27 cellular contexts compared by ENCODE assay signal in genomic region chr19:44729516-44730033, GRCh38. TPM values are rescaled to one million over a fixed set of nuclear protein-coding genes. Genes with fewer than 3 reads are reported as not detected.
A peak's percentile ranks its signal among the peaks of the same experiment; 100 is the strongest.
DNase-seq lines count a peak whose midpoint lies in the region; ATAC-seq, FAIRE-seq and TF ChIP-seq lines count a peak whose summit lies in the region.
"Had no signal": no experiment of that assay in that cellular context is flagged by ENCODE, and none has a peak within 500 bp of the region (broad histone marks: within the 10 kb centered on the region; RNA-seq: fewer than 3 reads in every experiment).

No MANE protein-coding gene starts in this region.

- no peaks in the 10 kb centered on the region for H4K20me1 ChIP-seq in HepG2 (ENCODE audit: insufficient read depth, low read length)

- H3K4me3 ChIP-seq in HepG2 (replicated peaks in 1 of 3; ENCODE audit: insufficient read depth in 1 of 3, low read depth in 2 of 3, low read length in 3 of 3) (no peak overlapping the region), right lobe of liver (no peak overlapping the region), suprapubic skin (no peak overlapping the region), upper lobe of right lung (no peak overlapping the region)
- H3K4me3 ChIP-seq: Peyer's patch, SJCRH30 had no signal

- FAIRE-seq in HepG2 (lab: Jason Lieb, UNC), result no peak
- FAIRE-seq: GM18507 had no signal

- POLR2A ChIA-PET in HepG2 (lab: Yijun Ruan, JAX), result interaction anchor here (2.3 kb wide), 1 partner anchor 12 kb away, joined by 8 read pairs; no protein-coding TSS in a partner anchor

- H2AFZ ChIP-seq in HepG2 (ENCODE audit: low read length), result no peak overlapping the region

- peaks cover 3% of the 10 kb centered on the region for H3K36me3 Mint-ChIP-seq in T-helper 17 cell (ENCODE audit: low read depth)
- H3K36me3 Mint-ChIP-seq in memory B cell, result no peaks in the 10 kb centered on the region
- H3K36me3 Mint-ChIP-seq: CD8-positive, alpha-beta memory T cell; IgD-negative memory B cell had no signal

- H3K4me1 ChIP-seq in HepG2 (ENCODE audit: insufficient read depth, low read length) (peaks cover 49% of the 10 kb centered on the region), right lobe of liver (peaks cover 0 to 24% (median 8%) of the 10 kb centered on the region in 4 donors), suprapubic skin (peaks cover 18% of the 10 kb centered on the region), upper lobe of right lung (peaks cover 15% of the 10 kb centered on the region)
- H3K4me1 ChIP-seq: SJCRH30 had no signal

- H3K4me1 Mint-ChIP-seq in T-helper 17 cell (peaks cover 9% of the 10 kb centered on the region), memory B cell (peaks cover 11% of the 10 kb centered on the region)

- CTCF ChIA-PET in HepG2 (lab: Yijun Ruan, JAX; ENCODE audit: low intra/inter-chr PET ratio, low total read pairs), result no interaction called here

- peak overlapping the region; percentile 15 for H3K4me3 Mint-ChIP-seq in T-helper 17 cell
- H3K4me3 Mint-ChIP-seq in memory B cell, result no peak overlapping the region
- H3K4me3 Mint-ChIP-seq: CD8-positive, alpha-beta memory T cell had no signal

- 81% methylated on average over 8 of the region's 8 CpGs for WGBS in HepG2 (ENCODE audit: low lambda C conversion rate)
- 82% methylated on average over 7 of the region's 8 CpGs for WGBS in right lobe of liver (ENCODE audit: insufficient coverage, low coverage, low lambda C conversion rate, missing lambda C conversion rate)
- 87% methylated on average over 8 of the region's 8 CpGs for WGBS in suprapubic skin

- intact Hi-C loops in HepG2 (cut with micrococcal nuclease; ENCODE audit: unreplicated experiment) (no loop called here), right lobe of liver (cut with DNase I) (no loop called here), upper lobe of right lung (cut with DNase I) (no loop called here)

- H3K27ac ChIP-seq in HepG2 (ENCODE audit: extremely low read length, insufficient read depth, low read length), result no peak overlapping the region
- H3K27ac ChIP-seq in right lobe of liver, result no peak overlapping the region
- no peak overlapping the region for H3K27ac ChIP-seq in suprapubic skin
- no peak overlapping the region for H3K27ac ChIP-seq in upper lobe of right lung
- H3K27ac ChIP-seq: Peyer's patch, SJCRH30 had no signal

- H3K27ac Mint-ChIP-seq in T-helper 17 cell, result no peak overlapping the region
- no peak overlapping the region for H3K27ac Mint-ChIP-seq in memory B cell

- H3K27me3 Mint-ChIP-seq in T-helper 17 cell (no peaks in the 10 kb centered on the region), memory B cell (peaks cover 10% of the 10 kb centered on the region)
- H3K27me3 Mint-ChIP-seq: CD8-positive, alpha-beta memory T cell had no signal

- no peak for TF ChIP-seq EP300 in HepG2 (IDR thresholded peaks at IDR 0.05; ENCODE audit: low read depth in 2 of 2, low read length in 2 of 2)
- TF ChIP-seq EP300 in HepG2 (CRISPR knock-in tag; IDR thresholded peaks at IDR 0.05; ENCODE audit: borderline replicate concordance), result no peak
- no peak for TF ChIP-seq EP300 in suprapubic skin (IDR thresholded peaks at IDR 0.05)

- H3K36me3 ChIP-seq in HepG2 (replicated peaks in 1 of 2; ENCODE audit: control insufficient read depth in 1 of 2, insufficient read depth in 2 of 2, low read length in 2 of 2), result no peaks in the 10 kb centered on the region
- no peaks in the 10 kb centered on the region for H3K36me3 ChIP-seq in right lobe of liver
- no peaks in the 10 kb centered on the region for H3K36me3 ChIP-seq in suprapubic skin
- H3K36me3 ChIP-seq in upper lobe of right lung, result no peaks in the 10 kb centered on the region
- H3K36me3 ChIP-seq: Peyer's patch, SJCRH30 had no signal

- H3K27me3 ChIP-seq in HepG2 (ENCODE audit: control insufficient read depth in 1 of 2, insufficient read depth in 2 of 2, low read length in 2 of 2) (no peaks in the 10 kb centered on the region), right lobe of liver (no peaks in the 10 kb centered on the region), suprapubic skin (no peaks in the 10 kb centered on the region), upper lobe of right lung (no peaks in the 10 kb centered on the region)
- H3K27me3 ChIP-seq: Peyer's patch had no signal

- no peaks in the 10 kb centered on the region for H3K79me2 ChIP-seq in HepG2 (ENCODE audit: insufficient read depth, low read length)

- no peak for TF ChIP-seq POLR2A in HepG2 (IDR thresholded peaks at IDR 0.05; ENCODE audit: insufficient read depth in 1 of 2, low read depth in 2 of 2, low read length in 2 of 2)
- no peak for TF ChIP-seq POLR2A in right lobe of liver (IDR thresholded peaks at IDR 0.05)
- TF ChIP-seq POLR2A in suprapubic skin (IDR thresholded peaks at IDR 0.05), result no peak

- H3K9me3 Mint-ChIP-seq in memory B cell, result no peaks in the 10 kb centered on the region
- H3K9me3 Mint-ChIP-seq: CD8-positive, alpha-beta memory T cell; IgD-negative memory B cell had no signal

- TF ChIP-seq RAD21 in HepG2 (CRISPR knock-in tag; IDR thresholded peaks at IDR 0.05), result no peak

- ATAC-seq in HepG2 (no peak), right lobe of liver (no peak), T-helper 17 cell (no peak), memory B cell (ENCODE audit: low read depth) (peak; percentile 83), upper lobe of right lung (no peak)

- no TSS peak for BruUV-seq in HepG2 (replicated peaks; lab: Mats Ljungman, UMichigan)

- no peak overlapping the region for H3K9ac ChIP-seq in HepG2 (ENCODE audit: insufficient read depth, low read depth, low read length)

- no peak for TF ChIP-seq CTCF in HepG2 (CRISPR knock-in tag; IDR thresholded peaks at IDR 0.05)
- no peak for TF ChIP-seq CTCF in right lobe of liver (IDR thresholded peaks at IDR 0.05)
- no peak for TF ChIP-seq CTCF in suprapubic skin (IDR thresholded peaks at IDR 0.05)
- no peak for TF ChIP-seq CTCF in upper lobe of right lung (IDR thresholded peaks at IDR 0.05)

- no peaks in the 10 kb centered on the region for H3K9me3 ChIP-seq in HepG2 (ENCODE audit: low read length)
- no peaks in the 10 kb centered on the region for H3K9me3 ChIP-seq in right lobe of liver
- no peaks in the 10 kb centered on the region for H3K9me3 ChIP-seq in T-helper 17 cell (ENCODE audit: control insufficient read depth, low read length, poor library complexity, severe bottlenecking)
- H3K9me3 ChIP-seq in suprapubic skin, result no peaks in the 10 kb centered on the region
- H3K9me3 ChIP-seq in upper lobe of right lung, result no peaks in the 10 kb centered on the region
- H3K9me3 ChIP-seq: Peyer's patch, SJCRH30 had no signal

- in situ Hi-C loops in HepG2 (cut with HindIII; ENCODE audit: extremely low pct_ligation_motif_present, low pct_unique_long_range_greater_than_20kb), result no loop called here

- H3K4me2 ChIP-seq in HepG2 (ENCODE audit: low read depth, low read length), result no peak overlapping the region

- DNase-seq in HepG2 (ENCODE audit: low spot score) (no peak), right lobe of liver (no peak), T-helper 17 cell (no peak), memory B cell (ENCODE audit: low spot score in 2 of 2) (no peak), NCI-H187 treated with DMSO at 0.1 percent for 48 hours (lab: John Stamatoyannopoulos, UW) (no peak), suprapubic skin (ENCODE audit: low spot score in 2 of 2) (no peak), upper lobe of right lung (no peak)
- DNase-seq: C1 segment of cervical spinal cord; Calu3; CD8-positive, alpha-beta memory T cell; DMS53; GDM1; GOT3; HCEC 1CT; Karpas-422; MV-4-11; NCI-H1105 treated with DMSO at 0.1 percent for 48 hours; NCI-H2081 treated with DMSO at 0.1 percent for 48 hours; NCI-H446; NCI-H526; Peyer's patch; SJCRH30 had no signal

RNA-seq across cellular contexts. Expression of gene BCL3, which starts 18.9 kb away (rescaled TPM):
- total RNA-seq in HepG2 (2016; rRNA removed; fragmentation: Illumina TruSeq; extraction: Trizol) (2.0 and 4.0 TPM in 2 replicates), right lobe of liver (10 to 100 TPM; 24.1 to 95.6 (median 31.3) TPM), T-helper 17 cell (100 to 1,000 TPM; 149 to 168 TPM), suprapubic skin (10 to 100 TPM; 13.9 to 29.1 (median 17.9) TPM), upper lobe of right lung (87.4 TPM)
- 4.5 and 8.9 TPM in 2 replicates for total RNA-seq in HepG2 (2016; cell fraction: cytosol; rRNA removed; fragmentation: Illumina TruSeq; extraction: Trizol; ENCODE audit: low read depth)
- total RNA-seq in HepG2 (2016; cell fraction: insoluble cytoplasmic fraction; rRNA removed; fragmentation: Illumina TruSeq; extraction: Trizol), result 1.9 and 4.2 TPM in 2 replicates
- total RNA-seq in HepG2 (2016; cell fraction: membrane; rRNA removed; fragmentation: Illumina TruSeq; extraction: Trizol), result 8.2 and 10.1 TPM in 2 replicates
- 3.1 and 4.6 TPM in 2 replicates for total RNA-seq in HepG2 (2016; cell fraction: nucleus; rRNA removed; fragmentation: Illumina TruSeq; extraction: Trizol)
- polyA plus RNA-seq in HepG2 (2011; rRNA removed), result 2.3 and 2.6 TPM in 2 replicates
- 1.8 and 3.4 TPM in 2 replicates for polyA plus RNA-seq in HepG2 (2011; cell fraction: cytosol; rRNA removed)
- 23.1 and 29.5 TPM in 2 replicates for polyA plus RNA-seq in HepG2 (2011; cell fraction: nucleus; rRNA removed)
- 6.8 and 9.9 TPM in 2 replicates for polyA plus RNA-seq in HepG2 (2012)
- 13.0 TPM in 2 replicates for polyA plus RNA-seq in HepG2 (2016; cell fraction: cytosol; fragmentation: Illumina TruSeq; extraction: Trizol; ENCODE audit: low read depth)
- 8.2 and 12.0 TPM in 2 replicates for polyA plus RNA-seq in HepG2 (2016; cell fraction: insoluble cytoplasmic fraction; fragmentation: Illumina TruSeq; extraction: Trizol; ENCODE audit: low read depth)
- 18.9 and 20.6 TPM in 2 replicates for polyA plus RNA-seq in HepG2 (2016; cell fraction: membrane; fragmentation: Illumina TruSeq; extraction: Trizol; ENCODE audit: low read depth)
- 17.9 and 18.7 TPM in 2 replicates for polyA plus RNA-seq in HepG2 (2016; cell fraction: nucleus; fragmentation: Illumina TruSeq; extraction: Trizol; ENCODE audit: insufficient read depth, low read depth)
- polyA minus RNA-seq in HepG2 (2011; rRNA and poly(A)+ RNA removed; ENCODE audit: low replicate concordance), result 5.3 and 5.6 TPM in 2 replicates
- polyA minus RNA-seq in HepG2 (2011; cell fraction: cytosol; rRNA and poly(A)+ RNA removed), result 4.7 and 5.7 TPM in 2 replicates
- 3.2 and 4.1 TPM in 2 replicates for polyA minus RNA-seq in HepG2 (2011; cell fraction: nucleus; rRNA and poly(A)+ RNA removed)

RNA-seq across cellular contexts. Expression of gene CEACAM16, which starts 30.6 kb away (rescaled TPM):
- total RNA-seq in HepG2 (2016; rRNA removed; fragmentation: Illumina TruSeq; extraction: Trizol), result not detected in 2 replicates
- not detected in 2 replicates for total RNA-seq in HepG2 (2016; cell fraction: cytosol; rRNA removed; fragmentation: Illumina TruSeq; extraction: Trizol; ENCODE audit: low read depth)
- not detected in 2 replicates for total RNA-seq in HepG2 (2016; cell fraction: insoluble cytoplasmic fraction; rRNA removed; fragmentation: Illumina TruSeq; extraction: Trizol)
- total RNA-seq in HepG2 (2016; cell fraction: membrane; rRNA removed; fragmentation: Illumina TruSeq; extraction: Trizol), result not detected in 2 replicates
- total RNA-seq in HepG2 (2016; cell fraction: nucleus; rRNA removed; fragmentation: Illumina TruSeq; extraction: Trizol), result not detected in 2 replicates
- polyA plus RNA-seq in HepG2 (2011; rRNA removed), result not detected in 2 replicates
- not detected in 2 replicates for polyA plus RNA-seq in HepG2 (2011; cell fraction: cytosol; rRNA removed)
- polyA plus RNA-seq in HepG2 (2011; cell fraction: nucleus; rRNA removed), result not detected in 2 replicates
- not detected in 2 replicates for polyA plus RNA-seq in HepG2 (2012)
- not detected in 2 replicates for polyA plus RNA-seq in HepG2 (2016; cell fraction: cytosol; fragmentation: Illumina TruSeq; extraction: Trizol; ENCODE audit: low read depth)
- polyA plus RNA-seq in HepG2 (2016; cell fraction: insoluble cytoplasmic fraction; fragmentation: Illumina TruSeq; extraction: Trizol; ENCODE audit: low read depth), result not detected in 2 replicates
- not detected in 2 replicates for polyA plus RNA-seq in HepG2 (2016; cell fraction: membrane; fragmentation: Illumina TruSeq; extraction: Trizol; ENCODE audit: low read depth)
- not detected in 2 replicates for polyA plus RNA-seq in HepG2 (2016; cell fraction: nucleus; fragmentation: Illumina TruSeq; extraction: Trizol; ENCODE audit: insufficient read depth, low read depth)
- not detected in 2 replicates for polyA minus RNA-seq in HepG2 (2011; rRNA and poly(A)+ RNA removed; ENCODE audit: low replicate concordance)
- polyA minus RNA-seq in HepG2 (2011; cell fraction: cytosol; rRNA and poly(A)+ RNA removed), result not detected in 2 replicates
- polyA minus RNA-seq in HepG2 (2011; cell fraction: nucleus; rRNA and poly(A)+ RNA removed), result not detected in 2 replicates
- total RNA-seq in right lobe of liver, result not detected
- total RNA-seq in T-helper 17 cell, result not detected
- total RNA-seq in suprapubic skin, result not detected
- not detected for total RNA-seq in upper lobe of right lung
- total RNA-seq: CD8-positive, alpha-beta memory T cell; HT1080; M059J; OCI-LY7; Peyer's patch had no signal
- polyA plus RNA-seq: CD8-positive, alpha-beta memory T cell; IgD-negative memory B cell had no signal

RNA-seq across cellular contexts. Expression of gene CBLC, which starts 48.1 kb away (rescaled TPM):
- total RNA-seq in HepG2 (2016; rRNA removed; fragmentation: Illumina TruSeq; extraction: Trizol) (1.1 and 1.8 TPM in 2 replicates), right lobe of liver (10 to 100 TPM in 5 of 6 experiments, 1 to 10 TPM in 1; 9.8 to 19.4 (median 15.6) TPM), T-helper 17 cell (not detected), suprapubic skin (10 to 100 TPM; 60.4 to 94.4 (median 65.7) TPM), upper lobe of right lung (3.2 TPM)
- 0.81 and 0.97 TPM in 2 replicates for total RNA-seq in HepG2 (2016; cell fraction: cytosol; rRNA removed; fragmentation: Illumina TruSeq; extraction: Trizol; ENCODE audit: low read depth)
- total RNA-seq in HepG2 (2016; cell fraction: insoluble cytoplasmic fraction; rRNA removed; fragmentation: Illumina TruSeq; extraction: Trizol), result 0.91 and 1.8 TPM in 2 replicates
- total RNA-seq in HepG2 (2016; cell fraction: membrane; rRNA removed; fragmentation: Illumina TruSeq; extraction: Trizol), result 1.1 and 1.2 TPM in 2 replicates
- 1.6 and 2.7 TPM in 2 replicates for total RNA-seq in HepG2 (2016; cell fraction: nucleus; rRNA removed; fragmentation: Illumina TruSeq; extraction: Trizol)
- polyA plus RNA-seq in HepG2 (2011; rRNA removed), result 2.6 and 4.3 TPM in 2 replicates
- polyA plus RNA-seq in HepG2 (2011; cell fraction: cytosol; rRNA removed), result 1.4 and 2.1 TPM in 2 replicates
- 13.9 and 14.3 TPM in 2 replicates for polyA plus RNA-seq in HepG2 (2011; cell fraction: nucleus; rRNA removed)
- 1.8 and 2.3 TPM in 2 replicates for polyA plus RNA-seq in HepG2 (2012)
- 0.87 and 0.89 TPM in 2 replicates for polyA plus RNA-seq in HepG2 (2016; cell fraction: cytosol; fragmentation: Illumina TruSeq; extraction: Trizol; ENCODE audit: low read depth)
- polyA plus RNA-seq in HepG2 (2016; cell fraction: insoluble cytoplasmic fraction; fragmentation: Illumina TruSeq; extraction: Trizol; ENCODE audit: low read depth), result 1.1 and 1.9 TPM in 2 replicates
- polyA plus RNA-seq in HepG2 (2016; cell fraction: membrane; fragmentation: Illumina TruSeq; extraction: Trizol; ENCODE audit: low read depth), result 0.50 and 0.61 TPM in 2 replicates
- 4.5 and 5.6 TPM in 2 replicates for polyA plus RNA-seq in HepG2 (2016; cell fraction: nucleus; fragmentation: Illumina TruSeq; extraction: Trizol; ENCODE audit: insufficient read depth, low read depth)
- 0.33 and 11.2 TPM in 2 replicates for polyA minus RNA-seq in HepG2 (2011; rRNA and poly(A)+ RNA removed; ENCODE audit: low replicate concordance)
- polyA minus RNA-seq in HepG2 (2011; cell fraction: cytosol; rRNA and poly(A)+ RNA removed), result 1.4 and 2.2 TPM in 2 replicates
- polyA minus RNA-seq in HepG2 (2011; cell fraction: nucleus; rRNA and poly(A)+ RNA removed), result 3.9 and 5.8 TPM in 2 replicates
- total RNA-seq: CD8-positive, alpha-beta memory T cell; HT1080; M059J; OCI-LY7; SJCRH30 had no signal
- polyA plus RNA-seq: CD8-positive, alpha-beta memory T cell; IgD-negative memory B cell had no signal

RNA-seq across cellular contexts. Expression of gene CEACAM19, which starts 58.3 kb away (rescaled TPM):
- total RNA-seq in HepG2 (2016; rRNA removed; fragmentation: Illumina TruSeq; extraction: Trizol) (0.66 and 1.3 TPM in 2 replicates), right lobe of liver (1 to 10 TPM; 3.3 to 9.0 (median 4.5) TPM), T-helper 17 cell (under 1 TPM; 0.27 to 0.39 TPM), suprapubic skin (10 to 100 TPM in 1 of 4 donors, 1 to 10 TPM in 3; 5.7 to 11.7 (median 8.4) TPM), upper lobe of right lung (7.6 TPM)
- 0.18 and 0.30 TPM in 2 replicates for total RNA-seq in HepG2 (2016; cell fraction: cytosol; rRNA removed; fragmentation: Illumina TruSeq; extraction: Trizol; ENCODE audit: low read depth)
- 0.22 and 1.3 TPM in 2 replicates for total RNA-seq in HepG2 (2016; cell fraction: insoluble cytoplasmic fraction; rRNA removed; fragmentation: Illumina TruSeq; extraction: Trizol)
- total RNA-seq in HepG2 (2016; cell fraction: membrane; rRNA removed; fragmentation: Illumina TruSeq; extraction: Trizol), result 0.38 and 0.65 TPM in 2 replicates
- 2.7 and 2.8 TPM in 2 replicates for total RNA-seq in HepG2 (2016; cell fraction: nucleus; rRNA removed; fragmentation: Illumina TruSeq; extraction: Trizol)
- 4.0 and 6.3 TPM in 2 replicates for polyA plus RNA-seq in HepG2 (2011; rRNA removed)
- polyA plus RNA-seq in HepG2 (2011; cell fraction: cytosol; rRNA removed), result 1.3 and 1.5 TPM in 2 replicates
- 16.3 and 18.1 TPM in 2 replicates for polyA plus RNA-seq in HepG2 (2011; cell fraction: nucleus; rRNA removed)
- polyA plus RNA-seq in HepG2 (2012), result 4.6 and 6.9 TPM in 2 replicates
- 0.32 and 0.38 TPM in 2 replicates for polyA plus RNA-seq in HepG2 (2016; cell fraction: cytosol; fragmentation: Illumina TruSeq; extraction: Trizol; ENCODE audit: low read depth)
- 0.47 and 0.99 TPM in 2 replicates for polyA plus RNA-seq in HepG2 (2016; cell fraction: insoluble cytoplasmic fraction; fragmentation: Illumina TruSeq; extraction: Trizol; ENCODE audit: low read depth)
- polyA plus RNA-seq in HepG2 (2016; cell fraction: membrane; fragmentation: Illumina TruSeq; extraction: Trizol; ENCODE audit: low read depth), result 0.88 and 0.98 TPM in 2 replicates
- 11.9 and 13.8 TPM in 2 replicates for polyA plus RNA-seq in HepG2 (2016; cell fraction: nucleus; fragmentation: Illumina TruSeq; extraction: Trizol; ENCODE audit: insufficient read depth, low read depth)
- polyA minus RNA-seq in HepG2 (2011; rRNA and poly(A)+ RNA removed; ENCODE audit: low replicate concordance), result 6.6 and 9.0 TPM in 2 replicates
- 0.59 and 0.88 TPM in 2 replicates for polyA minus RNA-seq in HepG2 (2011; cell fraction: cytosol; rRNA and poly(A)+ RNA removed)
- 11.7 and 11.8 TPM in 2 replicates for polyA minus RNA-seq in HepG2 (2011; cell fraction: nucleus; rRNA and poly(A)+ RNA removed)
- total RNA-seq: OCI-LY7 had no signal
- polyA plus RNA-seq: CD8-positive, alpha-beta memory T cell; IgD-negative memory B cell had no signal
